In genomic region chr2:168047291-168047690, GRCh38 we compare ENCODE assay signal across 1 cellular context.
TF ChIP-seq lines count a peak whose summit lies in the region.

No MANE protein-coding gene starts in this region.

TF ChIP-seq in HepG2, 621 proteins besides CTCF, POLR2A, EP300 and RAD21 (continued from another document):
- TF ChIP-seq KIAA2018 (CRISPR knock-in tag; IDR thresholded peaks at IDR 0.05; ENCODE audit: borderline replicate concordance) (no peak), HOMEZ (CRISPR knock-in tag; IDR thresholded peaks at IDR 0.05; ENCODE audit: low read depth) (peak; percentile 20; the same call in 1 of the 2 replicates), PRDM10 (CRISPR knock-in tag; IDR thresholded peaks at IDR 0.05; ENCODE audit: low read depth) (no peak), GLI4 (CRISPR knock-in tag; IDR thresholded peaks at IDR 0.05; ENCODE audit: borderline replicate concordance) (no peak), ZNF644 (CRISPR knock-in tag; IDR thresholded peaks at IDR 0.05; ENCODE audit: low read depth) (peak; percentile 45; the same call in 1 of the 2 replicates), CREM (IDR thresholded peaks at IDR 0.05) (no peak), CREM (CRISPR knock-in tag; IDR thresholded peaks at IDR 0.05) (no peak), PAF1 (CRISPR knock-in tag; IDR thresholded peaks at IDR 0.05) (no peak), PHF5A (CRISPR knock-in tag; IDR thresholded peaks at IDR 0.05; ENCODE audit: low read depth, unreplicated experiment) (no peak), BATF2 (CRISPR knock-in tag; IDR thresholded peaks at IDR 0.05) (no peak), ZNF136 (CRISPR knock-in tag; IDR thresholded peaks at IDR 0.05; ENCODE audit: low read depth) (no peak), POGZ (CRISPR knock-in tag; IDR thresholded peaks at IDR 0.05) (peak; percentile 16; the same call in 1 of the 2 replicates), IKZF1 (IDR thresholded peaks at IDR 0.05) (no peak), KAT2B (IDR thresholded peaks at IDR 0.05; ENCODE audit: borderline replicate concordance, low read depth, low read length) (no peak), FOXK2 (IDR thresholded peaks at IDR 0.05) (no peak), JDP2 (CRISPR knock-in tag; IDR thresholded peaks at IDR 0.05; ENCODE audit: borderline replicate concordance) (no peak), MEIS1 (CRISPR knock-in tag; IDR thresholded peaks at IDR 0.05; ENCODE audit: borderline replicate concordance) (no peak), HNF4G (IDR thresholded peaks at IDR 0.05; ENCODE audit: borderline replicate concordance, low read depth, low read length) (0 out of 2 replicates have a peak, but pooled peaks have one; percentile 3), HNF4G (CRISPR knock-in tag; IDR thresholded peaks at IDR 0.05; ENCODE audit: borderline replicate concordance, low read depth) (no peak), HNF4A (CRISPR knock-in tag; IDR thresholded peaks at IDR 0.05) (peak; percentile 60; the same call in 1 of the 2 replicates), NCOA2 (CRISPR knock-in tag; IDR thresholded peaks at IDR 0.05) (no peak), AHDC1 (CRISPR knock-in tag; IDR thresholded peaks at IDR 0.05; ENCODE audit: borderline replicate concordance) (no peak), ZBTB42 (CRISPR knock-in tag; IDR thresholded peaks at IDR 0.05) (no peak), GTF2F1 (IDR thresholded peaks at IDR 0.05; ENCODE audit: low read length) (no peak), PRDM15 (CRISPR knock-in tag; IDR thresholded peaks at IDR 0.05) (no peak)
